Comparison of ENCODE assay signal across 10 cellular contexts in the genomic region with DNA sequence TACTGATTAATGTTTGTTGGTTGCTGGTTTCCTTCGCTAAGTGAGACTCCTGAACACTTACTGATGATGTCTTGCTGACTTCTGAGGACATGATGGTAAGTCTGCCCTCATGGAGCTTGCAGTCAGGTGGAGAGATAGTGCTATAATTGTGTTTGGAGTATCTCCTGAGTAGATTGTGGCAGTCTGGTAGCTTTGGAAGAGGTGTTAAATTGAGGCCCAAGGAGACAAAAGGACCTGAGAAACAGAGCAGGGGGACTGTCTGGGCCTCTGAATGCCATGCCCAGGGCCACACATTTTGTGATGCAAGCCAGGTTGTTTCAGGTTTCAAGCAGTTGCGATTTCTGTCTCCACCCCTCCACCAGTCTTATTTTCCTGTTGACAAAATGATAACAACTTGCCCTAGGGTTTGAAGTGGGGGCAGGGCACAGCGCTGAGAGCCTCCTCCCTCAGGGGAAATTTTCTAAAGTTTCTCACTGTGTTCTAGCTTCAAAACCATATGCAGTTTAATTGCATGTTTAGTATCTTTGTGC. TPM values are rescaled to one million over a fixed set of nuclear protein-coding genes. Genes with fewer than 3 reads are reported as not detected.
DNase-seq lines count a peak whose midpoint lies in the region; ATAC-seq and TF ChIP-seq lines count a peak whose summit lies in the region.
"Had no signal": no experiment of that assay in that cellular context is flagged by ENCODE, and none has a peak within 500 bp of the region (broad histone marks: within the 10 kb centered on the region; RNA-seq: fewer than 3 reads in every experiment).

No MANE protein-coding gene starts in this region.

- H3K36me3 Mint-ChIP-seq in stimulated activated naive CD8-positive, alpha-beta T cell treated with anti-CD3 and anti-CD28 coated beads, Interleukin-15, Interleukin-2, amounts not matched to agents 100 ng/mL and 50 ng/mL, for 24 hours (ENCODE audit: low read depth): peaks cover 10% of the 10 kb centered on the region
- peaks cover 10% of the 10 kb centered on the region for H3K36me3 Mint-ChIP-seq in mesothelial cell of epicardium

- no peaks in the 10 kb centered on the region; the same call in 1 of the 2 replicates for H3K36me3 ChIP-seq in WERI-Rb-1
- H3K36me3 ChIP-seq: esophagus muscularis mucosa, tibial nerve had no signal

- H3K27ac Mint-ChIP-seq in stimulated activated naive CD8-positive, alpha-beta T cell treated with anti-CD3 and anti-CD28 coated beads, Interleukin-15, Interleukin-2, amounts not matched to agents 100 ng/mL and 50 ng/mL, for 24 hours: peak overlapping the region; percentile 59
- H3K27ac Mint-ChIP-seq in mesothelial cell of epicardium: peak overlapping the region; percentile 35

- no peak for ATAC-seq in stimulated activated naive CD8-positive, alpha-beta T cell treated with anti-CD3 and anti-CD28 coated beads, Interleukin-15, Interleukin-2, amounts not matched to agents 100 U/mL and 50 U/mL, for 24 hours
- ATAC-seq in GM21786 (IDR thresholded peaks at IDR 0.05; ENCODE audit: unreplicated experiment): no peak

- no peaks in the 10 kb centered on the region for H3K9me3 Mint-ChIP-seq in stimulated activated naive CD8-positive, alpha-beta T cell treated with anti-CD3 and anti-CD28 coated beads, Interleukin-15, Interleukin-2, amounts not matched to agents 100 ng/mL and 50 ng/mL, for 24 hours
- no peaks in the 10 kb centered on the region for H3K9me3 Mint-ChIP-seq in mesothelial cell of epicardium

- H3K9me3 ChIP-seq in WERI-Rb-1 (ENCODE audit: severe bottlenecking): no peaks in the 10 kb centered on the region
- H3K9me3 ChIP-seq: esophagus muscularis mucosa, tibial nerve had no signal

- no peak overlapping the region for H3K4me3 ChIP-seq in WERI-Rb-1 (ENCODE audit: low read depth, low read length)
- H3K4me3 ChIP-seq: esophagus muscularis mucosa, tibial nerve had no signal

- TF ChIP-seq CTCF in mesothelial cell of epicardium (IDR thresholded peaks at IDR 0.05; ENCODE audit: unreplicated experiment) (no peak), WERI-Rb-1 (IDR thresholded peaks at IDR 0.05; ENCODE audit: low read depth, low read length) (no peak)

- no peak overlapping the region for H3K27ac ChIP-seq in caudate nucleus (ENCODE audit: low read depth, low read length)
- no peak overlapping the region for H3K27ac ChIP-seq in WERI-Rb-1

- H3K4me3 Mint-ChIP-seq in stimulated activated naive CD8-positive, alpha-beta T cell treated with anti-CD3 and anti-CD28 coated beads, Interleukin-15, Interleukin-2, amounts not matched to agents 100 ng/mL and 50 ng/mL, for 24 hours: peak overlapping the region; percentile 44
- H3K4me3 Mint-ChIP-seq in mesothelial cell of epicardium: no peak overlapping the region

- H3K4me1 Mint-ChIP-seq in stimulated activated naive CD8-positive, alpha-beta T cell treated with anti-CD3 and anti-CD28 coated beads, Interleukin-15, Interleukin-2, amounts not matched to agents 100 ng/mL and 50 ng/mL, for 24 hours (ENCODE audit: low read depth): peaks cover 95% of the 10 kb centered on the region
- peaks cover 67% of the 10 kb centered on the region for H3K4me1 Mint-ChIP-seq in mesothelial cell of epicardium

- H3K27me3 ChIP-seq in WERI-Rb-1 (ENCODE audit: insufficient read depth, low read depth, severe bottlenecking): no peaks in the 10 kb centered on the region
- H3K27me3 ChIP-seq: esophagus muscularis mucosa, tibial nerve had no signal

- no peaks in the 10 kb centered on the region for H3K27me3 Mint-ChIP-seq in stimulated activated naive CD8-positive, alpha-beta T cell treated with anti-CD3 and anti-CD28 coated beads, Interleukin-15, Interleukin-2, amounts not matched to agents 100 ng/mL and 50 ng/mL, for 24 hours
- no peaks in the 10 kb centered on the region for H3K27me3 Mint-ChIP-seq in mesothelial cell of epicardium (ENCODE audit: low read depth)

- DNase-seq in stimulated activated naive CD8-positive, alpha-beta T cell treated with anti-CD3 and anti-CD28 coated beads, Interleukin-15, Interleukin-2, amounts not matched to agents 100 U/mL and 50 U/mL, for 24 hours: no peak
- DNase-seq in activated T-helper 1 cell treated with Interleukin-2 at 50 U/mL for 16 hours (ENCODE audit: low read depth): peak; percentile 54
- DNase-seq in mesothelial cell of epicardium (ENCODE audit: low spot score in 2 of 2, unreplicated experiment in 2 of 2): no peak
- DNase-seq in GF-D8 (lab: John Stamatoyannopoulos, UW): no peak
- no peak for DNase-seq in caudate nucleus (lab: John Stamatoyannopoulos, UW)
- DNase-seq in WERI-Rb-1: no peak

RNA-seq across cellular contexts. Expression of a gene that starts 16.7 kb away (rescaled TPM):
- total RNA-seq in mesothelial cell of epicardium: 89.9 to 96.2 TPM (median 90.7 TPM) in 3 replicates
